Comparison of ENCODE assay signal across 21 cellular contexts in genomic region chr19:18731562-18732008, GRCh38. TPM values are rescaled to one million over a fixed set of nuclear protein-coding genes. Genes with fewer than 3 reads are reported as not detected.
DNase-seq lines count a peak whose midpoint lies in the region; ATAC-seq and TF ChIP-seq lines count a peak whose summit lies in the region.
"Had no signal": no experiment of that assay in that cellular context is flagged by ENCODE, and none has a peak within 500 bp of the region (broad histone marks: within the 10 kb centered on the region; RNA-seq: fewer than 3 reads in every experiment).

No MANE protein-coding gene starts in this region.

- H3K27ac ChIP-seq in RWPE1: no peak overlapping the region
- H3K27ac ChIP-seq: gastrocnemius medialis, transverse colon had no signal

- TF ChIP-seq CTCF in RWPE1 (conservative IDR thresholded peaks at IDR 0.05; ENCODE audit: low read depth): no peak
- TF ChIP-seq CTCF in epithelial cell of esophagus (IDR thresholded peaks at IDR 0.05; ENCODE audit: insufficient read depth, low read depth, low read length, missing control alignments): no peak

- POLR2A ChIA-PET in RWPE1 (lab: Yijun Ruan, JAX; ENCODE audit: low non-redundant PET): no interaction called here

- ATAC-seq in left lobe of liver: no peak
- ATAC-seq: gastrocnemius medialis; natural killer cell treated with Interleukin-12 subunit alpha and Interleukin-12 subunit beta and Interleukin-15 and Interleukin-18, amount 100 ng/mL, for 72 hours had no signal

- DNase-seq in Daoy (ENCODE audit: low read depth) (peak; percentile 70), RWPE1 (ENCODE audit: low spot score) (peak; percentile 23), epithelial cell of esophagus (ENCODE audit: low read depth) (peak; percentile 24), renal cortical epithelial cell (ENCODE audit: low read depth) (peak; percentile 22), midbrain (lab: John Stamatoyannopoulos, UW) (no peak), left lobe of liver (ENCODE audit: low spot score) (no peak)
- no peak for DNase-seq in activated naive CD4-positive, alpha-beta T cell (lab: John Stamatoyannopoulos, UW)
- DNase-seq: activated CD4-positive, alpha-beta T cell treated with anti-CD3 and anti-CD28 coated beads for 48 hours; activated CD8-positive, alpha-beta memory T cell treated with anti-CD3 and anti-CD28 coated beads, Interleukin-2, amount 50 U/mL, for 4 hours; activated effector memory CD4-positive, alpha-beta T cell treated with anti-CD3 and anti-CD28 coated beads, Interleukin-2, amount 50 U/mL, for 16 hours; gastrocnemius medialis; mesenchymal stem cell; MG63; NCI-H146; NCI-H2171; NCI-H526 treated with DMSO at 0.1 percent for 48 hours; sigmoid colon; stimulated activated naive CD4-positive, alpha-beta T cell; transverse colon had no signal

- CTCF ChIA-PET in RWPE1 (lab: Yijun Ruan, JAX): no interaction called here

- H3K4me3 ChIP-seq in epithelial cell of esophagus (ENCODE audit: low read length): no peak overlapping the region
- H3K4me3 ChIP-seq: gastrocnemius medialis, MG63, sigmoid colon, transverse colon had no signal

RNA-seq across cellular contexts. Expression of gene CRTC1, which starts 48.1 kb away (rescaled TPM):
- total RNA-seq in Daoy (2014; rRNA removed; shearing (Covaris generic)): 0.40 and 1.4 TPM in 2 replicates
- total RNA-seq in renal cortical epithelial cell (0.17 and 3.2 TPM in 2 replicates), left lobe of liver (6.2 TPM)

RNA-seq across cellular contexts. Expression of gene COMP, which starts 59.5 kb away (rescaled TPM):
- total RNA-seq in Daoy (2014; rRNA removed; shearing (Covaris generic)): not detected in 2 replicates
- total RNA-seq in renal cortical epithelial cell (0.15 TPM in 1 of 2 replicates, not detected in the other), left lobe of liver (not detected)
- total RNA-seq: kidney epithelial cell; natural killer cell treated with Interleukin-12 subunit alpha and Interleukin-12 subunit beta and Interleukin-15 and Interleukin-18, amount 100 ng/mL, for 72 hours had no signal

Comparison
In these comparisons a context has a peak if more than half of its experiments do, and no peak if none do; other contexts are left out.
1. DNase-seq: peak in Daoy (single experiment), RWPE1 (single experiment), epithelial cell of esophagus (single experiment) and renal cortical epithelial cell (single experiment); none in midbrain (single experiment), activated naive CD4-positive, alpha-beta T cell (0 of 4) and left lobe of liver (single experiment).